ENCODE assay signal across 1 cellular context in genomic region chr14:21053184-21054122, GRCh38.
TF ChIP-seq lines count a peak whose summit lies in the region.

No MANE protein-coding gene starts in this region.

TF ChIP-seq in K562, 482 proteins besides CTCF, POLR2A, EP300 and RAD21:
- TF ChIP-seq CHD1 (IDR thresholded peaks at IDR 0.05; ENCODE audit: low read length) (no peak), ZNF408 (CRISPR knock-in tag; IDR thresholded peaks at IDR 0.05; ENCODE audit: low read depth) (no peak), FIP1L1 (IDR thresholded peaks at IDR 0.05; ENCODE audit: low read depth, low read length, poor library complexity, severe bottlenecking) (no peak), RNF2 (IDR thresholded peaks at IDR 0.05) (no peak), ZBED1 (IDR thresholded peaks at IDR 0.05) (no peak), ZBTB5 (IDR thresholded peaks at IDR 0.05) (no peak), NR4A1 (CRISPR knock-in tag; IDR thresholded peaks at IDR 0.05) (no peak), NR4A1 (tag; IDR thresholded peaks at IDR 0.05) (no peak), ELF4 (CRISPR knock-in tag; IDR thresholded peaks at IDR 0.05) (no peak), ZNF274 (IDR thresholded peaks at IDR 0.05; ENCODE audit: borderline replicate concordance, low read depth, low read length) (no peak), ZNF121 (CRISPR knock-in tag; conservative IDR thresholded peaks at IDR 0.05) (no peak), BRD9 (IDR thresholded peaks at IDR 0.05; ENCODE audit: low read depth, partially characterized antibody) (no peak), ZNF609 (CRISPR knock-in tag; IDR thresholded peaks at IDR 0.05; ENCODE audit: borderline replicate concordance) (no peak), DDX20 (tag; IDR thresholded peaks at IDR 0.05; ENCODE audit: low read depth) (no peak)
